Comparison of ENCODE assay signal across 2 cellular contexts in the genomic region with DNA sequence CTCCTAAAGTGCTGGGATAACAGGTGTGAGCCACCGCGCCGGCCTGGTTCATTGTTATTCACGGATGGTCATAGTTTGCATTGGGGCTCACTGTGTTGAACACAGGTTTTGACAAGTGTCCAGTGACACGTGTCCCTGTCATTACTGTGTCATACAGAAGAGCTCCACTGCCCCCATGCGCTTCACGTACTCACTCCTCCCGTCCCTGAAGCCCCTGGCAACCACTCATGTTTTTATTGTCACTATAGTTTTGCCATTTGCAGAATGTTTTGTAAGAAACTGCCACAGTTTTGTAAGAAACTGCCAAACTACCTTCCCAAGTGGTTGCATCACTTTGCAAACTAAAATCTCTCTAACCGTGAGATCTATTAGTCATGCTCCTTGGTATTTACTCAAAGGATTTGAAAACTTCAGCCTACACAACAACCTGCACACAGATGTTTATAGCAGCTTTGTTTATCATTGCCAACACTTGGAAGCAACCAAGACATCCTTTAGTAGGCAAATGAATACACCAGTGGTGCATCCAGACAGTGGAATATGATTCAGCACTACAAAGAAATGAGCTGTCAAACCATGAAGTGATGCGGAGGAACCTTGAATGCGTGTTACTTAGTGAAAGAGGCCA.
TF ChIP-seq lines count a peak whose summit lies in the region.

No MANE protein-coding gene starts in this region.

TF ChIP-seq in IMR-90, 13 proteins besides CTCF, POLR2A, EP300 and RAD21:
- TF ChIP-seq, protein P1, sequence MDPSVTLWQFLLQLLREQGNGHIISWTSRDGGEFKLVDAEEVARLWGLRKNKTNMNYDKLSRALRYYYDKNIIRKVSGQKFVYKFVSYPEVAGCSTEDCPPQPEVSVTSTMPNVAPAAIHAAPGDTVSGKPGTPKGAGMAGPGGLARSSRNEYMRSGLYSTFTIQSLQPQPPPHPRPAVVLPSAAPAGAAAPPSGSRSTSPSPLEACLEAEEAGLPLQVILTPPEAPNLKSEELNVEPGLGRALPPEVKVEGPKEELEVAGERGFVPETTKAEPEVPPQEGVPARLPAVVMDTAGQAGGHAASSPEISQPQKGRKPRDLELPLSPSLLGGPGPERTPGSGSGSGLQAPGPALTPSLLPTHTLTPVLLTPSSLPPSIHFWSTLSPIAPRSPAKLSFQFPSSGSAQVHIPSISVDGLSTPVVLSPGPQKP (IDR thresholded peaks at IDR 0.05; ENCODE audit: borderline replicate concordance, low read depth, low read length): no peak
- TF ChIP-seq RCOR1 (IDR thresholded peaks at IDR 0.05; ENCODE audit: insufficient replicate concordance, low read length): peak; percentile 97
- TF ChIP-seq RFX5 (IDR thresholded peaks at IDR 0.05; ENCODE audit: low read depth, low read length): no peak
- peak; percentile 86 for TF ChIP-seq FOS (IDR thresholded peaks at IDR 0.05; ENCODE audit: low read depth, low read length)
- peak; percentile 76 for TF ChIP-seq BHLHE40 (IDR thresholded peaks at IDR 0.05; ENCODE audit: low read depth, low read length)
- no peak for TF ChIP-seq NFE2L2 (IDR thresholded peaks at IDR 0.05; ENCODE audit: low read depth, low read length)
- TF ChIP-seq USF2 (IDR thresholded peaks at IDR 0.05; ENCODE audit: low read depth, low read length): no peak
- TF ChIP-seq MAZ (IDR thresholded peaks at IDR 0.05; ENCODE audit: borderline replicate concordance, low read depth, low read length): 0 out of 2 replicates have a peak, but pooled peaks have one; percentile 18
- TF ChIP-seq CEBPB (IDR thresholded peaks at IDR 0.05; ENCODE audit: low read depth, low read length): peak; percentile 97

TF ChIP-seq in GM23338, 12 proteins besides CTCF, POLR2A, EP300 and RAD21:
- TF ChIP-seq JUNB (IDR thresholded peaks at IDR 0.05; ENCODE audit: unreplicated experiment): no peak
- TF ChIP-seq CREB1 (CRISPR knock-in tag; IDR thresholded peaks at IDR 0.05; ENCODE audit: low read depth): no peak
- TF ChIP-seq, protein P2, sequence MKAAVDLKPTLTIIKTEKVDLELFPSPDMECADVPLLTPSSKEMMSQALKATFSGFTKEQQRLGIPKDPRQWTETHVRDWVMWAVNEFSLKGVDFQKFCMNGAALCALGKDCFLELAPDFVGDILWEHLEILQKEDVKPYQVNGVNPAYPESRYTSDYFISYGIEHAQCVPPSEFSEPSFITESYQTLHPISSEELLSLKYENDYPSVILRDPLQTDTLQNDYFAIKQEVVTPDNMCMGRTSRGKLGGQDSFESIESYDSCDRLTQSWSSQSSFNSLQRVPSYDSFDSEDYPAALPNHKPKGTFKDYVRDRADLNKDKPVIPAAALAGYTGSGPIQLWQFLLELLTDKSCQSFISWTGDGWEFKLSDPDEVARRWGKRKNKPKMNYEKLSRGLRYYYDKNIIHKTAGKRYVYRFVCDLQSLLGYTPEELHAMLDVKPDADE (IDR thresholded peaks at IDR 0.05): no peak
- no peak for TF ChIP-seq ZNF114 (CRISPR knock-in tag; IDR thresholded peaks at IDR 0.05)
- TF ChIP-seq, protein P3, sequence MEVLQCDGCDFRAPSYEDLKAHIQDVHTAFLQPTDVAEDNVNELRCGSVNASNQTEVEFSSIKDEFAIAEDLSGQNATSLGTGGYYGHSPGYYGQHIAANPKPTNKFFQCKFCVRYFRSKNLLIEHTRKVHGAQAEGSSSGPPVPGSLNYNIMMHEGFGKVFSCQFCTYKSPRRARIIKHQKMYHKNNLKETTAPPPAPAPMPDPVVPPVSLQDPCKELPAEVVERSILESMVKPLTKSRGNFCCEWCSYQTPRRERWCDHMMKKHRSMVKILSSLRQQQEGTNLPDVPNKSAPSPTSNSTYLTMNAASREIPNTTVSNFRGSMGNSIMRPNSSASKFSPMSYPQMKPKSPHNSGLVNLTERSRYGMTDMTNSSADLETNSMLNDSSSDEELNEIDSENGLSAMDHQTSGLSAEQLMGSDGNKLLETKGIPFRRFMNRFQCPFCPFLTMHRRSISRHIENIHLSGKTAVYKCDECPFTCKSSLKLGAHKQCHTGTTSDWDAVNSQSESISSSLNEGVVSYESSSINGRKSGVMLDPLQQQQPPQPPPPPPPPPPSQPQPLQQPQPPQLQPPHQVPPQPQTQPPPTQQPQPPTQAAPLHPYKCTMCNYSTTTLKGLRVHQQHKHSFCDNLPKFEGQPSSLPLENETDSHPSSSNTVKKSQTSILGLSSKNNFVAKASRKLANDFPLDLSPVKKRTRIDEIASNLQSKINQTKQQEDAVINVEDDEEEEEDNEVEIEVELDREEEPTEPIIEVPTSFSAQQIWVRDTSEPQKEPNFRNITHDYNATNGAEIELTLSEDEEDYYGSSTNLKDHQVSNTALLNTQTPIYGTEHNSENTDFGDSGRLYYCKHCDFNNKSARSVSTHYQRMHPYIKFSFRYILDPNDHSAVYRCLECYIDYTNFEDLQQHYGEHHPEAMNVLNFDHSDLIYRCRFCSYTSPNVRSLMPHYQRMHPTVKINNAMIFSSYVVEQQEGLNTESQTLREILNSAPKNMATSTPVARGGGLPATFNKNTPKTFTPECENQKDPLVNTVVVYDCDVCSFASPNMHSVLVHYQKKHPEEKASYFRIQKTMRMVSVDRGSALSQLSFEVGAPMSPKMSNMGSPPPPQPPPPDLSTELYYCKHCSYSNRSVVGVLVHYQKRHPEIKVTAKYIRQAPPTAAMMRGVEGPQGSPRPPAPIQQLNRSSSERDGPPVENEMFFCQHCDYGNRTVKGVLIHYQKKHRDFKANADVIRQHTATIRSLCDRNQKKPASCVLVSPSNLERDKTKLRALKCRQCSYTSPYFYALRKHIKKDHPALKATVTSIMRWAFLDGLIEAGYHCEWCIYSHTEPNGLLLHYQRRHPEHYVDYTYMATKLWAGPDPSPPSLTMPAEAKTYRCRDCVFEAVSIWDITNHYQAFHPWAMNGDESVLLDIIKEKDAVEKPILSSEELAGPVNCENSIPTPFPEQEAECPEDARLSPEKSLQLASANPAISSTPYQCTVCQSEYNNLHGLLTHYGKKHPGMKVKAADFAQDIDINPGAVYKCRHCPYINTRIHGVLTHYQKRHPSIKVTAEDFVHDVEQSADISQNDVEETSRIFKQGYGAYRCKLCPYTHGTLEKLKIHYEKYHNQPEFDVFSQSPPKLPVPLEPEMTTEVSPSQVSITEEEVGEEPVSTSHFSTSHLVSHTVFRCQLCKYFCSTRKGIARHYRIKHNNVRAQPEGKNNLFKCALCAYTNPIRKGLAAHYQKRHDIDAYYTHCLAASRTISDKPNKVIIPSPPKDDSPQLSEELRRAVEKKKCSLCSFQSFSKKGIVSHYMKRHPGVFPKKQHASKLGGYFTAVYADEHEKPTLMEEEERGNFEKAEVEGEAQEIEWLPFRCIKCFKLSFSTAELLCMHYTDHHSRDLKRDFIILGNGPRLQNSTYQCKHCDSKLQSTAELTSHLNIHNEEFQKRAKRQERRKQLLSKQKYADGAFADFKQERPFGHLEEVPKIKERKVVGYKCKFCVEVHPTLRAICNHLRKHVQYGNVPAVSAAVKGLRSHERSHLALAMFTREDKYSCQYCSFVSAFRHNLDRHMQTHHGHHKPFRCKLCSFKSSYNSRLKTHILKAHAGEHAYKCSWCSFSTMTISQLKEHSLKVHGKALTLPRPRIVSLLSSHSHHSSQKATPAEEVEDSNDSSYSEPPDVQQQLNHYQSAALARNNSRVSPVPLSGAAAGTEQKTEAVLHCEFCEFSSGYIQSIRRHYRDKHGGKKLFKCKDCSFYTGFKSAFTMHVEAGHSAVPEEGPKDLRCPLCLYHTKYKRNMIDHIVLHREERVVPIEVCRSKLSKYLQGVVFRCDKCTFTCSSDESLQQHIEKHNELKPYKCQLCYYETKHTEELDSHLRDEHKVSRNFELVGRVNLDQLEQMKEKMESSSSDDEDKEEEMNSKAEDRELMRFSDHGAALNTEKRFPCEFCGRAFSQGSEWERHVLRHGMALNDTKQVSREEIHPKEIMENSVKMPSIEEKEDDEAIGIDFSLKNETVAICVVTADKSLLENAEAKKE (CRISPR knock-in tag; IDR thresholded peaks at IDR 0.05): no peak
- TF ChIP-seq, protein P4, sequence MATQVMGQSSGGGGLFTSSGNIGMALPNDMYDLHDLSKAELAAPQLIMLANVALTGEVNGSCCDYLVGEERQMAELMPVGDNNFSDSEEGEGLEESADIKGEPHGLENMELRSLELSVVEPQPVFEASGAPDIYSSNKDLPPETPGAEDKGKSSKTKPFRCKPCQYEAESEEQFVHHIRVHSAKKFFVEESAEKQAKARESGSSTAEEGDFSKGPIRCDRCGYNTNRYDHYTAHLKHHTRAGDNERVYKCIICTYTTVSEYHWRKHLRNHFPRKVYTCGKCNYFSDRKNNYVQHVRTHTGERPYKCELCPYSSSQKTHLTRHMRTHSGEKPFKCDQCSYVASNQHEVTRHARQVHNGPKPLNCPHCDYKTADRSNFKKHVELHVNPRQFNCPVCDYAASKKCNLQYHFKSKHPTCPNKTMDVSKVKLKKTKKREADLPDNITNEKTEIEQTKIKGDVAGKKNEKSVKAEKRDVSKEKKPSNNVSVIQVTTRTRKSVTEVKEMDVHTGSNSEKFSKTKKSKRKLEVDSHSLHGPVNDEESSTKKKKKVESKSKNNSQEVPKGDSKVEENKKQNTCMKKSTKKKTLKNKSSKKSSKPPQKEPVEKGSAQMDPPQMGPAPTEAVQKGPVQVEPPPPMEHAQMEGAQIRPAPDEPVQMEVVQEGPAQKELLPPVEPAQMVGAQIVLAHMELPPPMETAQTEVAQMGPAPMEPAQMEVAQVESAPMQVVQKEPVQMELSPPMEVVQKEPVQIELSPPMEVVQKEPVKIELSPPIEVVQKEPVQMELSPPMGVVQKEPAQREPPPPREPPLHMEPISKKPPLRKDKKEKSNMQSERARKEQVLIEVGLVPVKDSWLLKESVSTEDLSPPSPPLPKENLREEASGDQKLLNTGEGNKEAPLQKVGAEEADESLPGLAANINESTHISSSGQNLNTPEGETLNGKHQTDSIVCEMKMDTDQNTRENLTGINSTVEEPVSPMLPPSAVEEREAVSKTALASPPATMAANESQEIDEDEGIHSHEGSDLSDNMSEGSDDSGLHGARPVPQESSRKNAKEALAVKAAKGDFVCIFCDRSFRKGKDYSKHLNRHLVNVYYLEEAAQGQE (IDR thresholded peaks at IDR 0.05; ENCODE audit: unreplicated experiment): no peak
- TF ChIP-seq STAT1 (IDR thresholded peaks at IDR 0.05; ENCODE audit: unreplicated experiment): no peak
- no peak for TF ChIP-seq EZH2phosphoT487 (IDR thresholded peaks at IDR 0.05; ENCODE audit: unreplicated experiment)
- TF ChIP-seq EZH2 (IDR thresholded peaks at IDR 0.05; ENCODE audit: low read depth, unreplicated experiment): no peak
- TF ChIP-seq ZNF331 (CRISPR knock-in tag; IDR thresholded peaks at IDR 0.05; ENCODE audit: low read depth): no peak
- no peak for TF ChIP-seq NANOG (IDR thresholded peaks at IDR 0.05; ENCODE audit: borderline replicate concordance)
- TF ChIP-seq POLR2AphosphoS5 (IDR thresholded peaks at IDR 0.05; ENCODE audit: low read depth): no peak
